In genomic region chr22:23070418-23071162, GRCh38 we compare ENCODE assay signal across 8 cellular contexts. TPM values are rescaled to one million over a fixed set of nuclear protein-coding genes. Genes with fewer than 3 reads are reported as not detected.
A peak's percentile ranks its signal among the peaks of the same experiment; 100 is the strongest.
DNase-seq lines count a peak whose midpoint lies in the region; ATAC-seq and TF ChIP-seq lines count a peak whose summit lies in the region.

Gene GNAZ (plus strand): TSS chr22:23070519. CDS start chr22:23095696, 25,177 bp downstream.

- peak within 1 kb of the TSS; percentile 55 for H3K9ac ChIP-seq in mucosa of stomach (ENCODE audit: low read length)

- peak; percentile 15 for ATAC-seq in HG03039 (IDR thresholded peaks at IDR 0.05; ENCODE audit: unreplicated experiment)
- ATAC-seq in activated B cell treated with CpG ODN at 0.5 μM for 24 hours (ENCODE audit: low read depth) = peak; percentile 63
- peak in 1 of 2 donors; percentile 18 for ATAC-seq in upper lobe of left lung (ENCODE audit: low FRiP score in 2 of 2)

- H3K4me3 ChIP-seq in mucosa of stomach (ENCODE audit: low read length) = peak within 1 kb of the TSS; percentile 36
- H3K4me3 ChIP-seq in upper lobe of left lung = peak within 1 kb of the TSS; percentile 55 to 76 (median 66)

- no peak for TF ChIP-seq POLR2A in upper lobe of left lung (IDR thresholded peaks at IDR 0.05)

- CTCF ChIA-PET in activated B cell treated with CpG ODN at 0.5 μM for 24 hours (lab: Charles Lee) = interaction anchor here (0.9 to 2.5 kb wide), 5 partner anchors 34 to 113 kb away, joined by 3 to 6 read pairs (median 5); partner anchors contain the start of gene RAB36

- peak within 1 kb of the TSS in 1 of 4 donors; percentile 61 for H3K27ac ChIP-seq in upper lobe of left lung

- peak within 1 kb of the TSS; percentile 68 for H3K27ac Mint-ChIP-seq in activated B cell treated with CpG ODN at 0.5 μM for 24 hours
- H3K27ac Mint-ChIP-seq in endothelial cell (ENCODE audit: unreplicated experiment) = no peak within 1 kb of the TSS

- WGBS in upper lobe of left lung, 2 donors = 9% methylated on average over 26 of the region's 83 CpGs; no CpG with 5 or more reads in 1 of the 2 donors

- H3K9me3 Mint-ChIP-seq in activated B cell treated with CpG ODN at 0.5 μM for 24 hours = no peaks in the 10 kb centered on the region
- H3K9me3 Mint-ChIP-seq in endothelial cell (ENCODE audit: unreplicated experiment) = no peaks in the 10 kb centered on the region

- intact Hi-C loops in activated B cell treated with CpG ODN at 0.5 μM for 24 hours (cut with micrococcal nuclease) = loop anchor here (1.0 to 5.0 kb wide), 3 partner anchors 16 to 74 kb away; partner anchors contain the start of gene RAB36

- DNase-seq in NCI-H146 (lab: John Stamatoyannopoulos, UW) (peak; percentile 56), NCI-H146 treated with DMSO at 0.1 percent for 48 hours (lab: John Stamatoyannopoulos, UW; ENCODE audit: unreplicated experiment) (no peak), activated B cell treated with CpG ODN at 0.5 μM for 24 hours (peak; percentile 57), endothelial cell (ENCODE audit: low spot score) (peak; percentile 38), upper lobe of left lung (peak; percentile 21 to 85), kidney tubule cell (ENCODE audit: low spot score) (no peak)

- H3K4me1 ChIP-seq in mucosa of stomach (ENCODE audit: control insufficient read depth, insufficient read depth, low read length) (peaks cover 25% of the 10 kb centered on the region), upper lobe of left lung (peaks cover 15 to 25% (median 21%) of the 10 kb centered on the region in 4 donors)

- peaks cover 41% of the 10 kb centered on the region for H3K4me1 Mint-ChIP-seq in activated B cell treated with CpG ODN at 0.5 μM for 24 hours
- H3K4me1 Mint-ChIP-seq in endothelial cell (ENCODE audit: unreplicated experiment) = no peaks in the 10 kb centered on the region

- no peaks in the 10 kb centered on the region for H3K27me3 Mint-ChIP-seq in activated B cell treated with CpG ODN at 0.5 μM for 24 hours
- H3K27me3 Mint-ChIP-seq in endothelial cell (ENCODE audit: unreplicated experiment) = peaks cover 38% of the 10 kb centered on the region

- H3K9me3 ChIP-seq in mucosa of stomach (ENCODE audit: control insufficient read depth, low read length) (no peaks in the 10 kb centered on the region), upper lobe of left lung (no peaks in the 10 kb centered on the region)

- TF ChIP-seq EP300 in upper lobe of left lung (IDR thresholded peaks at IDR 0.05) = no peak

- TF ChIP-seq CTCF in activated B cell treated with CpG ODN at 0.5 μM for 24 hours (IDR thresholded peaks at IDR 0.05) = no peak
- TF ChIP-seq CTCF in endothelial cell (IDR thresholded peaks at IDR 0.05; ENCODE audit: unreplicated experiment) = no peak
- peak in 1 of 6 experiments; percentile 2 for TF ChIP-seq CTCF in upper lobe of left lung (IDR thresholded peaks at IDR 0.05)

- H3K36me3 ChIP-seq in mucosa of stomach (ENCODE audit: control insufficient read depth, insufficient read depth, low read length) = no peaks in the 10 kb centered on the region
- H3K36me3 ChIP-seq in upper lobe of left lung = no peaks in the 10 kb centered on the region

- H3K4me3 Mint-ChIP-seq in activated B cell treated with CpG ODN at 0.5 μM for 24 hours = peak within 1 kb of the TSS; percentile 86
- peak within 1 kb of the TSS; percentile 88 for H3K4me3 Mint-ChIP-seq in endothelial cell (ENCODE audit: unreplicated experiment)

- H3K27me3 ChIP-seq in mucosa of stomach (ENCODE audit: control insufficient read depth, insufficient read depth, low read length) = peaks cover 16% of the 10 kb centered on the region
- peaks cover 0 to 6% (median 2%) of the 10 kb centered on the region in 4 donors for H3K27me3 ChIP-seq in upper lobe of left lung

- H3K36me3 Mint-ChIP-seq in activated B cell treated with CpG ODN at 0.5 μM for 24 hours (ENCODE audit: low read depth) (no peaks in the 10 kb centered on the region), endothelial cell (ENCODE audit: low read depth, unreplicated experiment) (peaks cover 4% of the 10 kb centered on the region)

- POLR2A ChIA-PET in activated B cell treated with CpG ODN at 0.5 μM for 24 hours (lab: Charles Lee) = interaction anchor here (0.5 to 1.7 kb wide), 7 partner anchors 16 to 1485 kb away, joined by 3 to 11 read pairs (median 6); no protein-coding TSS in a partner anchor

RNA-seq across cellular contexts. Expression of gene GNAZ, which starts in this region (rescaled TPM):
- 9.3 and 12.2 TPM in 2 replicates for total RNA-seq in activated B cell treated with CpG ODN at 0.5 μM for 24 hours
- total RNA-seq in endothelial cell (ENCODE audit: unreplicated experiment) = 0.21 TPM
- total RNA-seq in upper lobe of left lung = 1 to 10 TPM in 4 of 6 donors, under 1 TPM in 1, not detected in 1; 0.80 to 7.3 (median 2.7) TPM

Comparison
In these comparisons a context has a peak if more than half of its experiments do, and no peak if none do; other contexts are left out.
1. DNase-seq: peak in NCI-H146 (single experiment), activated B cell treated with CpG ODN at 0.5 μM for 24 hours (single experiment) and upper lobe of left lung (2 of 2); none in NCI-H146 treated with DMSO at 0.1 percent for 48 hours (single experiment) and kidney tubule cell (single experiment).
2. Peak in DNase-seq in endothelial cell; RNA of the gene not detected or under 1 TPM.